Comparison of ENCODE assay signal across 18 cellular contexts in the genomic region with DNA sequence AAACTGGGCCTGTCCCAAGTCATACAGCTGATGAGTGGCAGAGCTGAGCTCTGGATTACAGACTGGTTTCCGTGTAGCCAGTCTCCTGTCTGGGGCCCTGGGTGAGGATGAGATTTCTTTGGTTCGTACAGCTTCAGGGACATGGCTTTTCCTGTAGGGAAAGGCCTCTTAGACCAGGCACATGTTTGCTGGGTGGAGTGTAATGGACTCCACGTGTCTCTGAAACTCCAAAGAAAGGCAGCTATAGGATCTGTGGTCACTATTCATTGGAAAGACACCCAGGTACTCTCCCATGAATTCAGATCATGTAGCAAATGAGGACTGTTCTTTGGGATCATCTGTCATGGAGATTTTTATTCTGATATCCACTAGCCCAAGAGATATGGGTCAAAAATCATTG. TPM values are rescaled to one million over a fixed set of nuclear protein-coding genes. Genes with fewer than 3 reads are reported as not detected.
DNase-seq lines count a peak whose midpoint lies in the region; ATAC-seq and TF ChIP-seq lines count a peak whose summit lies in the region.
"Had no signal": no experiment of that assay in that cellular context is flagged by ENCODE, and none has a peak within 500 bp of the region (broad histone marks: within the 10 kb centered on the region; RNA-seq: fewer than 3 reads in every experiment).

No MANE protein-coding gene starts in this region.

- H3K27me3 ChIP-seq in Caco-2 (replicated peaks; ENCODE audit: control insufficient read depth, insufficient read depth, low read length) (no peaks in the 10 kb centered on the region), endodermal cell (ENCODE audit: control insufficient read depth, insufficient read depth, low read length, poor library complexity, severe bottlenecking) (no peaks in the 10 kb centered on the region), right lobe of liver (no peaks in the 10 kb centered on the region), left lung (peaks cover 0 to 11% of the 10 kb centered on the region in 2 donors)

- H3K4me1 ChIP-seq in Caco-2 = peaks cover 84% of the 10 kb centered on the region
- H3K4me1 ChIP-seq in endodermal cell (ENCODE audit: control insufficient read depth, insufficient read depth, low read length) = peaks cover 32% of the 10 kb centered on the region
- peaks cover 0 to 69% (median 27%) of the 10 kb centered on the region in 4 donors for H3K4me1 ChIP-seq in right lobe of liver
- no peaks in the 10 kb centered on the region for H3K4me1 ChIP-seq in left lung

- H3K4me3 ChIP-seq in Caco-2 (ENCODE audit: low read depth, low read length) (no peak overlapping the region), endodermal cell (ENCODE audit: low read length) (no peak overlapping the region), right lobe of liver (peak overlapping the region; percentile 43 to 76 (median 72)), left lung (no peak overlapping the region)
- H3K4me3 ChIP-seq: GM23248 had no signal

- intact Hi-C loops in Caco-2 (cut with micrococcal nuclease; ENCODE audit: unreplicated experiment) (loop anchor here (1.0 kb wide), 1 partner anchor 14 kb away; no protein-coding TSS in a partner anchor), right lobe of liver (cut with DNase I) (no loop called here), left lung (cut with DNase I) (no loop called here)

- H3K27ac Mint-ChIP-seq in Caco-2 (ENCODE audit: unreplicated experiment) (peak overlapping the region; percentile 99), endodermal cell (peak overlapping the region; percentile 97), progenitor cell of endocrine pancreas (peak overlapping the region; percentile 87)
- H3K27ac Mint-ChIP-seq: CD14-positive monocyte; CD8-positive, alpha-beta T cell had no signal

- POLR2A ChIA-PET in Caco-2 (lab: Charles Lee) = no interaction called here

- H3K4me1 Mint-ChIP-seq in Caco-2 (ENCODE audit: low read depth, unreplicated experiment) = peaks cover 62% of the 10 kb centered on the region
- peaks cover 74% of the 10 kb centered on the region for H3K4me1 Mint-ChIP-seq in endodermal cell
- H3K4me1 Mint-ChIP-seq in progenitor cell of endocrine pancreas (ENCODE audit: low read depth) = peaks cover 74% of the 10 kb centered on the region

- ATAC-seq in right lobe of liver (no peak), HG02642 (IDR thresholded peaks at IDR 0.05; ENCODE audit: poor library complexity, unreplicated experiment) (no peak), left lung (no peak)
- ATAC-seq: CD8-positive, alpha-beta T cell; HCT116 had no signal

- no peaks in the 10 kb centered on the region for H3K27me3 Mint-ChIP-seq in Caco-2 (ENCODE audit: insufficient read depth, unreplicated experiment)
- peaks cover 59% of the 10 kb centered on the region for H3K27me3 Mint-ChIP-seq in endodermal cell (ENCODE audit: insufficient read depth)
- H3K27me3 Mint-ChIP-seq in progenitor cell of endocrine pancreas = no peaks in the 10 kb centered on the region

- H3K9me3 ChIP-seq in Caco-2 (no peaks in the 10 kb centered on the region), endodermal cell (ENCODE audit: control insufficient read depth, low read length) (no peaks in the 10 kb centered on the region), right lobe of liver (no peaks in the 10 kb centered on the region), left lung (no peaks in the 10 kb centered on the region)

- TF ChIP-seq CTCF in Caco-2 (IDR thresholded peaks at IDR 0.05; ENCODE audit: insufficient read depth in 1 of 2, low read depth in 1 of 2, low read length in 1 of 2, severe bottlenecking in 1 of 2, unreplicated experiment in 1 of 2) (no peak), endodermal cell (conservative IDR thresholded peaks at IDR 0.05) (no peak), right lobe of liver (IDR thresholded peaks at IDR 0.05) (no peak), progenitor cell of endocrine pancreas (IDR thresholded peaks at IDR 0.05; ENCODE audit: unreplicated experiment) (no peak), left lung (IDR thresholded peaks at IDR 0.05) (no peak)

- H3K4me3 Mint-ChIP-seq in Caco-2 (ENCODE audit: unreplicated experiment) (peak overlapping the region; percentile 65), endodermal cell (peak overlapping the region; percentile 6), progenitor cell of endocrine pancreas (ENCODE audit: low read depth) (peak overlapping the region; percentile 83)
- H3K4me3 Mint-ChIP-seq: CD14-positive monocyte; CD8-positive, alpha-beta T cell had no signal

- peaks cover 4% of the 10 kb centered on the region for H3K36me3 Mint-ChIP-seq in Caco-2 (ENCODE audit: insufficient read depth, unreplicated experiment)
- H3K36me3 Mint-ChIP-seq in endodermal cell (ENCODE audit: low read depth) = no peaks in the 10 kb centered on the region
- no peaks in the 10 kb centered on the region for H3K36me3 Mint-ChIP-seq in progenitor cell of endocrine pancreas (ENCODE audit: insufficient read depth)
- H3K36me3 Mint-ChIP-seq: CD14-positive monocyte; CD8-positive, alpha-beta T cell had no signal

- peaks cover 10% of the 10 kb centered on the region for H3K9me3 Mint-ChIP-seq in Caco-2 (ENCODE audit: unreplicated experiment)
- no peaks in the 10 kb centered on the region for H3K9me3 Mint-ChIP-seq in endodermal cell
- no peaks in the 10 kb centered on the region for H3K9me3 Mint-ChIP-seq in progenitor cell of endocrine pancreas (ENCODE audit: low read depth)
- H3K9me3 Mint-ChIP-seq: CD8-positive, alpha-beta T cell had no signal

- BruUV-seq in Caco-2 (replicated peaks; lab: Mats Ljungman, UMichigan) = TSS peak; percentile 68

- CTCF ChIA-PET in Caco-2 (lab: Charles Lee) = interaction anchor here (0.7 to 1.1 kb wide), 5 partner anchors 8 to 556 kb away, joined by 3 read pairs; no protein-coding TSS in a partner anchor

- H3K36me3 ChIP-seq in Caco-2 (ENCODE audit: control insufficient read depth, insufficient read depth, low read length) (no peaks in the 10 kb centered on the region; the same call in 1 of the 2 replicates), endodermal cell (ENCODE audit: control insufficient read depth, insufficient read depth, low read length) (no peaks in the 10 kb centered on the region), right lobe of liver (peaks cover 0 to 1% (median 0%) of the 10 kb centered on the region in 4 donors), left lung (no peaks in the 10 kb centered on the region)

- H3K27ac ChIP-seq in endodermal cell (ENCODE audit: low read depth, low read length) (peak overlapping the region; percentile 52), right lobe of liver (peak overlapping the region; percentile 74 to 85 (median 80)), left lung (no peak overlapping the region)
- H3K27ac ChIP-seq: 22Rv1, GM23248 had no signal

- peak overlapping the region; percentile 58 for H3K9ac ChIP-seq in endodermal cell (ENCODE audit: extremely low read depth, low read length, poor library complexity, severe bottlenecking)
- H3K9ac ChIP-seq: GM23248 had no signal

- TF ChIP-seq POLR2A in right lobe of liver (IDR thresholded peaks at IDR 0.05) = no peak

- DNase-seq in Caco-2 (no peak), endodermal cell (no peak), right lobe of liver (no peak), progenitor cell of endocrine pancreas (ENCODE audit: low spot score, unreplicated experiment) (no peak), NCI-H1092 treated with DMSO at 0.1 percent for 48 hours (lab: John Stamatoyannopoulos, UW) (no peak), GM03348 (ENCODE audit: low spot score) (no peak), left lung (no peak)
- DNase-seq: CD8-positive, alpha-beta T cell; COR-L47; DND-41; GDM1; GM23248 had no signal

- 73 to 83% methylated on average over 2 to 3 of the region's 3 CpGs for WGBS in endodermal cell (ENCODE audit: insufficient coverage in 1 of 2, insufficient read length in 1 of 2), 2 experiments
- 20% methylated on average over 1 of the region's 3 CpGs for WGBS in right lobe of liver (ENCODE audit: insufficient coverage, low coverage, low lambda C conversion rate, missing lambda C conversion rate)

RNA-seq across cellular contexts. Expression of a gene that starts 2.4 kb away (rescaled TPM):
- 21.0 and 24.3 TPM in 2 replicates for total RNA-seq in Caco-2 (2022)
- total RNA-seq in endodermal cell = 1 to 10 TPM in 1 of 2 donors, under 1 TPM in 1; 0.71 to 1.6 TPM
- polyA plus RNA-seq in endodermal cell (2013, experiment 1 of 2) = 0.46 TPM
- 0.33 TPM for polyA plus RNA-seq in endodermal cell (2013, experiment 2 of 2)
- 100 to 1,000 TPM; 162 to 705 (median 372) TPM for total RNA-seq in right lobe of liver
- total RNA-seq in progenitor cell of endocrine pancreas = 112 and 133 TPM in 2 replicates
- 1 to 10 TPM in 1 of 2 donors, under 1 TPM in 1; 0.24 to 1.3 TPM for total RNA-seq in left lung
- total RNA-seq: A673; CD8-positive, alpha-beta T cell; GM23248; HT-29 had no signal
- polyA plus RNA-seq: CD14-positive monocyte, GM23248 had no signal

Comparison
In these comparisons a context has a peak if more than half of its experiments do, and no peak if none do; other contexts are left out.
1. H3K4me3 ChIP-seq: peak in right lobe of liver (3 of 3); none in Caco-2 (single experiment), endodermal cell (single experiment) and left lung (0 of 2).
2. H3K4me3 Mint-ChIP-seq: peak in every context shown above with its lines; median percentile 83 in progenitor cell of endocrine pancreas; 65 in Caco-2; 6 in endodermal cell.
3. H3K27ac ChIP-seq: peak in endodermal cell (single experiment) and right lobe of liver (3 of 3); none in left lung (0 of 2).
4. Peak in every context shown above with its lines, with median percentiles within 50 percentile points of each other: H3K27ac Mint-ChIP-seq.